ENCODE assay signal across 10 cellular contexts in genomic region chr13:27034678-27035111, GRCh38.
DNase-seq lines count a peak whose midpoint lies in the region; ATAC-seq and TF ChIP-seq lines count a peak whose summit lies in the region.
"Had no signal": no experiment of that assay in that cellular context is flagged by ENCODE, and none has a peak within 500 bp of the region (broad histone marks: within the 10 kb centered on the region; RNA-seq: fewer than 3 reads in every experiment).

No MANE protein-coding gene starts in this region.

- ATAC-seq in mucosa of descending colon (peak; percentile 23), HG03457 (IDR thresholded peaks at IDR 0.05; ENCODE audit: unreplicated experiment) (no peak)

- peaks cover 4% of the 10 kb centered on the region for H3K36me3 Mint-ChIP-seq in IgD-negative memory B cell
- no peaks in the 10 kb centered on the region for H3K36me3 Mint-ChIP-seq in glutamatergic neuron (ENCODE audit: unreplicated experiment)

- H3K27ac Mint-ChIP-seq in IgD-negative memory B cell (no peak overlapping the region), glutamatergic neuron (ENCODE audit: unreplicated experiment) (peak overlapping the region; percentile 14)

- H3K27me3 Mint-ChIP-seq in IgD-negative memory B cell = no peaks in the 10 kb centered on the region
- H3K27me3 Mint-ChIP-seq in glutamatergic neuron (ENCODE audit: unreplicated experiment) = peaks cover 8% of the 10 kb centered on the region

- H3K4me1 ChIP-seq in mucosa of descending colon (ENCODE audit: low read depth) = no peaks in the 10 kb centered on the region

- H3K9me3 Mint-ChIP-seq in IgD-negative memory B cell (no peaks in the 10 kb centered on the region), glutamatergic neuron (ENCODE audit: unreplicated experiment) (peaks cover 8% of the 10 kb centered on the region)

- H3K9me3 ChIP-seq in mucosa of descending colon = no peaks in the 10 kb centered on the region

- H3K4me3 Mint-ChIP-seq in IgD-negative memory B cell (peak overlapping the region in 3 of 4 donors; percentile 10 to 54 (median 28)), glutamatergic neuron (ENCODE audit: unreplicated experiment) (peak overlapping the region; percentile 76)

- no peaks in the 10 kb centered on the region for H3K36me3 ChIP-seq in mucosa of descending colon (ENCODE audit: low read depth)

- TF ChIP-seq CTCF in glutamatergic neuron (IDR thresholded peaks at IDR 0.05; ENCODE audit: partially characterized antibody, unreplicated experiment) (no peak), mucosa of descending colon (IDR thresholded peaks at IDR 0.05) (no peak)

- DNase-seq in AG08395 (ENCODE audit: low spot score) = peak; percentile 46
- no peak for DNase-seq in glutamatergic neuron
- DNase-seq in mucosa of descending colon = no peak
- DNase-seq in mucosa of gallbladder (ENCODE audit: low spot score) = no peak
- no peak for DNase-seq in ecto neural progenitor cell (ENCODE audit: low spot score)
- no peak for DNase-seq in Kasumi-1 (lab: John Stamatoyannopoulos, UW)
- DNase-seq: NCI-H2029 treated with DMSO at 0.1 percent for 48 hours; stimulated activated naive CD4-positive, alpha-beta T cell had no signal

- intact Hi-C loops in mucosa of descending colon (cut with DNase I, micrococcal nuclease) = no loop called here

- H3K4me1 Mint-ChIP-seq in IgD-negative memory B cell (peaks cover 0 to 2% (median 0%) of the 10 kb centered on the region in 3 donors), glutamatergic neuron (ENCODE audit: low read depth, unreplicated experiment) (peaks cover 28% of the 10 kb centered on the region)

- no peak overlapping the region for H3K4me3 ChIP-seq in mucosa of descending colon
